1 cellular context compared by ENCODE assay signal in the genomic region with DNA sequence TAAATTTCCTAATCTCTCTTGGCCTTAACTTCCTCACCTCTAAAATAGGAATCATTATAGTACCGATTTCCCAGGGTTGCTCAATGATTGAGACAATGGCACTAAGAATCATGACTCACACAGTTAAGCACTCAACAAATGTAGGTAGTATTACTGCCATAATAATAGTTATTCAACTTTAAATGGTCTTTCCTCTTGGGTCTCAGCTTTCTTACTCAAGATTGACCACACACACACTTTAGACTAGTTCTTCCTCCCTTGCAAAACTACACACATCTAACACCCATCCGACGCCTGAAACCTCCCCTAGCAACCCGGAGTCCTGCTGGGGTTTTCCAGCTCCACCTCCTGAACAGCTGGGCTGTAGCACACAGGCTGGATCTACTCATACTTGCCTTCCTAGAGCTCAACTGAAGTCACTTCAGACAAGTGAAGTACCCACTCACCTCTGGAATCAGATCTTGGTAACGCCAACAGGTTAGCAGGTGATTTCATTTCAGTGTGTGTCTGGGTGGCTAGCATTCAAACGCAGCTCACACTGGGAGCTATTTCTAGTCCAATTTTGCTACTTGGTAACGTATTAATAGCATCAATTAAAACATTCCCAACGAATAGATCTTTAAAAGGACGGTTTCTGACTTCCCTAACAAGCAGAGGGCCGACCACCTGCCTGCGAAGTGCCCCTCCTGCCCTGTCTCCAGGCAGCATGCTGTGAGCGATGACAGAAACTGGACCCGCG.
TF ChIP-seq lines count a peak whose summit lies in the region.

No MANE protein-coding gene starts in this region.

TF ChIP-seq in K562, 482 proteins besides CTCF, POLR2A, EP300 and RAD21 (continued from another document and continues in another):
- TF ChIP-seq, protein P1, sequence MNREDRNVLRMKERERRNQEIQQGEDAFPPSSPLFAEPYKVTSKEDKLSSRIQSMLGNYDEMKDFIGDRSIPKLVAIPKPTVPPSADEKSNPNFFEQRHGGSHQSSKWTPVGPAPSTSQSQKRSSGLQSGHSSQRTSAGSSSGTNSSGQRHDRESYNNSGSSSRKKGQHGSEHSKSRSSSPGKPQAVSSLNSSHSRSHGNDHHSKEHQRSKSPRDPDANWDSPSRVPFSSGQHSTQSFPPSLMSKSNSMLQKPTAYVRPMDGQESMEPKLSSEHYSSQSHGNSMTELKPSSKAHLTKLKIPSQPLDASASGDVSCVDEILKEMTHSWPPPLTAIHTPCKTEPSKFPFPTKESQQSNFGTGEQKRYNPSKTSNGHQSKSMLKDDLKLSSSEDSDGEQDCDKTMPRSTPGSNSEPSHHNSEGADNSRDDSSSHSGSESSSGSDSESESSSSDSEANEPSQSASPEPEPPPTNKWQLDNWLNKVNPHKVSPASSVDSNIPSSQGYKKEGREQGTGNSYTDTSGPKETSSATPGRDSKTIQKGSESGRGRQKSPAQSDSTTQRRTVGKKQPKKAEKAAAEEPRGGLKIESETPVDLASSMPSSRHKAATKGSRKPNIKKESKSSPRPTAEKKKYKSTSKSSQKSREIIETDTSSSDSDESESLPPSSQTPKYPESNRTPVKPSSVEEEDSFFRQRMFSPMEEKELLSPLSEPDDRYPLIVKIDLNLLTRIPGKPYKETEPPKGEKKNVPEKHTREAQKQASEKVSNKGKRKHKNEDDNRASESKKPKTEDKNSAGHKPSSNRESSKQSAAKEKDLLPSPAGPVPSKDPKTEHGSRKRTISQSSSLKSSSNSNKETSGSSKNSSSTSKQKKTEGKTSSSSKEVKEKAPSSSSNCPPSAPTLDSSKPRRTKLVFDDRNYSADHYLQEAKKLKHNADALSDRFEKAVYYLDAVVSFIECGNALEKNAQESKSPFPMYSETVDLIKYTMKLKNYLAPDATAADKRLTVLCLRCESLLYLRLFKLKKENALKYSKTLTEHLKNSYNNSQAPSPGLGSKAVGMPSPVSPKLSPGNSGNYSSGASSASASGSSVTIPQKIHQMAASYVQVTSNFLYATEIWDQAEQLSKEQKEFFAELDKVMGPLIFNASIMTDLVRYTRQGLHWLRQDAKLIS (CRISPR knock-in tag; IDR thresholded peaks at IDR 0.05) = no peak; the same call in 1 of the 2 replicates
- TF ChIP-seq ZBTB1 (CRISPR knock-in tag; IDR thresholded peaks at IDR 0.05; ENCODE audit: borderline replicate concordance, low read depth) (peak; percentile 52; the same call in 1 of the 2 replicates), SIN3A (IDR thresholded peaks at IDR 0.05; ENCODE audit: borderline replicate concordance in 2 of 2, control insufficient read depth in 1 of 2, low read depth in 2 of 2, low read length in 2 of 2) (peak; percentile 19 to 75; a peak in 1 of 4 replicates), CEBPB (tag; IDR thresholded peaks at IDR 0.05) (peak; percentile 61), KHSRP (IDR thresholded peaks at IDR 0.05) (no peak), ZNF318 (IDR thresholded peaks at IDR 0.05; ENCODE audit: borderline replicate concordance in 1 of 2, low read depth in 1 of 2) (no peak), LCOR (CRISPR knock-in tag; IDR thresholded peaks at IDR 0.05) (0 out of 2 replicates have a peak, but pooled peaks have one; percentile 14), NCOR1 (IDR thresholded peaks at IDR 0.05) (no peak), DLX4 (CRISPR knock-in tag; IDR thresholded peaks at IDR 0.05) (no peak), GABPB1 (CRISPR knock-in tag; IDR thresholded peaks at IDR 0.05) (no peak), GABPB2 (CRISPR knock-in tag; conservative IDR thresholded peaks at IDR 0.05) (no peak), HINFP (tag; conservative IDR thresholded peaks at IDR 0.05; ENCODE audit: low read depth) (no peak), HNRNPH1 (optimal IDR thresholded peaks at IDR 0.05; ENCODE audit: low read depth, low read length) (no peak), ZFP91 (CRISPR knock-in tag; IDR thresholded peaks at IDR 0.05) (no peak)
- TF ChIP-seq, protein P2, sequence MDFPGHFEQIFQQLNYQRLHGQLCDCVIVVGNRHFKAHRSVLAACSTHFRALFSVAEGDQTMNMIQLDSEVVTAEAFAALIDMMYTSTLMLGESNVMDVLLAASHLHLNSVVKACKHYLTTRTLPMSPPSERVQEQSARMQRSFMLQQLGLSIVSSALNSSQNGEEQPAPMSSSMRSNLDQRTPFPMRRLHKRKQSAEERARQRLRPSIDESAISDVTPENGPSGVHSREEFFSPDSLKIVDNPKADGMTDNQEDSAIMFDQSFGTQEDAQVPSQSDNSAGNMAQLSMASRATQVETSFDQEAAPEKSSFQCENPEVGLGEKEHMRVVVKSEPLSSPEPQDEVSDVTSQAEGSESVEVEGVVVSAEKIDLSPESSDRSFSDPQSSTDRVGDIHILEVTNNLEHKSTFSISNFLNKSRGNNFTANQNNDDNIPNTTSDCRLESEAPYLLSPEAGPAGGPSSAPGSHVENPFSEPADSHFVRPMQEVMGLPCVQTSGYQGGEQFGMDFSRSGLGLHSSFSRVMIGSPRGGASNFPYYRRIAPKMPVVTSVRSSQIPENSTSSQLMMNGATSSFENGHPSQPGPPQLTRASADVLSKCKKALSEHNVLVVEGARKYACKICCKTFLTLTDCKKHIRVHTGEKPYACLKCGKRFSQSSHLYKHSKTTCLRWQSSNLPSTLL (IDR thresholded peaks at IDR 0.05) = no peak
- TF ChIP-seq, protein P3, sequence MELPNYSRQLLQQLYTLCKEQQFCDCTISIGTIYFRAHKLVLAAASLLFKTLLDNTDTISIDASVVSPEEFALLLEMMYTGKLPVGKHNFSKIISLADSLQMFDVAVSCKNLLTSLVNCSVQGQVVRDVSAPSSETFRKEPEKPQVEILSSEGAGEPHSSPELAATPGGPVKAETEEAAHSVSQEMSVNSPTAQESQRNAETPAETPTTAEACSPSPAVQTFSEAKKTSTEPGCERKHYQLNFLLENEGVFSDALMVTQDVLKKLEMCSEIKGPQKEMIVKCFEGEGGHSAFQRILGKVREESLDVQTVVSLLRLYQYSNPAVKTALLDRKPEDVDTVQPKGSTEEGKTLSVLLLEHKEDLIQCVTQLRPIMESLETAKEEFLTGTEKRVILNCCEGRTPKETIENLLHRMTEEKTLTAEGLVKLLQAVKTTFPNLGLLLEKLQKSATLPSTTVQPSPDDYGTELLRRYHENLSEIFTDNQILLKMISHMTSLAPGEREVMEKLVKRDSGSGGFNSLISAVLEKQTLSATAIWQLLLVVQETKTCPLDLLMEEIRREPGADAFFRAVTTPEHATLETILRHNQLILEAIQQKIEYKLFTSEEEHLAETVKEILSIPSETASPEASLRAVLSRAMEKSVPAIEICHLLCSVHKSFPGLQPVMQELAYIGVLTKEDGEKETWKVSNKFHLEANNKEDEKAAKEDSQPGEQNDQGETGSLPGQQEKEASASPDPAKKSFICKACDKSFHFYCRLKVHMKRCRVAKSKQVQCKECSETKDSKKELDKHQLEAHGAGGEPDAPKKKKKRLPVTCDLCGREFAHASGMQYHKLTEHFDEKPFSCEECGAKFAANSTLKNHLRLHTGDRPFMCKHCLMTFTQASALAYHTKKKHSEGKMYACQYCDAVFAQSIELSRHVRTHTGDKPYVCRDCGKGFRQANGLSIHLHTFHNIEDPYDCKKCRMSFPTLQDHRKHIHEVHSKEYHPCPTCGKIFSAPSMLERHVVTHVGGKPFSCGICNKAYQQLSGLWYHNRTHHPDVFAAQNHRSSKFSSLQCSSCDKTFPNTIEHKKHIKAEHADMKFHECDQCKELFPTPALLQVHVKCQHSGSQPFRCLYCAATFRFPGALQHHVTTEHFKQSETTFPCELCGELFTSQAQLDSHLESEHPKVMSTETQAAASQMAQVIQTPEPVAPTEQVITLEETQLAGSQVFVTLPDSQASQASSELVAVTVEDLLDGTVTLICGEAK (IDR thresholded peaks at IDR 0.05) = no peak
- TF ChIP-seq, protein P3 (CRISPR knock-in tag; IDR thresholded peaks at IDR 0.05) = no peak
